6 cellular contexts compared by ENCODE assay signal in genomic region chrX:12322031-12322430, GRCh38.
"Had no signal": no experiment of that assay in that cellular context is flagged by ENCODE, and none has a peak within 500 bp of the region (broad histone marks: within the 10 kb centered on the region; RNA-seq: fewer than 3 reads in every experiment).

No MANE protein-coding gene starts in this region.

- H3K4me3 ChIP-seq: GM12878 had no signal

- DNase-seq: GDM1, GF-D8 had no signal

- FAIRE-seq: G401.6, GM12878, GM12891, GM18507 had no signal

- ATAC-seq: GM12878 had no signal
